ENCODE assay signal across 1 cellular context in the genomic region with DNA sequence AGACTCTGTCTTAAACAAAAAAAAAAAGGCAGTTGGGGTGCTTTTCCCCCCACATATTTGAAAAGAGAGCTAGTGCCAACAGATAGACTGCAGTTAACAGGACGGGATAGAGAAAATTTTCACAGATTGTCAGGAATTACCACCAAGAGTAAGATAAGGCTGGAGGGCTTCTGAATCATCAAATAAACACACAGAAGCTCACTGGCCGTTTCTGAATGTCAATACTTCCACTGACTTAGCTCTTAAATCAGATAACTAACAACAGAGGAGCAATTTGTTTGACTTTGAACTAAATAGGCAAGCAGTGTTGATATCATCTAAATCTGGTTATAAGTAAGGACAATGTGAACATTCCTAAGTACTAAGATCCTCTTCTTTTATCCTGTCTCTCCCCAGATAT.
TF ChIP-seq lines count a peak whose summit lies in the region.

No MANE protein-coding gene starts in this region.

TF ChIP-seq in A549, 52 proteins besides CTCF, POLR2A, EP300 and RAD21 (continued from another document):
- no peak for TF ChIP-seq HEYL (CRISPR knock-in tag; IDR thresholded peaks at IDR 0.05)
- no peak for TF ChIP-seq RNF2 (IDR thresholded peaks at IDR 0.05; ENCODE audit: borderline replicate concordance, low read depth)
- TF ChIP-seq, protein P1, sequence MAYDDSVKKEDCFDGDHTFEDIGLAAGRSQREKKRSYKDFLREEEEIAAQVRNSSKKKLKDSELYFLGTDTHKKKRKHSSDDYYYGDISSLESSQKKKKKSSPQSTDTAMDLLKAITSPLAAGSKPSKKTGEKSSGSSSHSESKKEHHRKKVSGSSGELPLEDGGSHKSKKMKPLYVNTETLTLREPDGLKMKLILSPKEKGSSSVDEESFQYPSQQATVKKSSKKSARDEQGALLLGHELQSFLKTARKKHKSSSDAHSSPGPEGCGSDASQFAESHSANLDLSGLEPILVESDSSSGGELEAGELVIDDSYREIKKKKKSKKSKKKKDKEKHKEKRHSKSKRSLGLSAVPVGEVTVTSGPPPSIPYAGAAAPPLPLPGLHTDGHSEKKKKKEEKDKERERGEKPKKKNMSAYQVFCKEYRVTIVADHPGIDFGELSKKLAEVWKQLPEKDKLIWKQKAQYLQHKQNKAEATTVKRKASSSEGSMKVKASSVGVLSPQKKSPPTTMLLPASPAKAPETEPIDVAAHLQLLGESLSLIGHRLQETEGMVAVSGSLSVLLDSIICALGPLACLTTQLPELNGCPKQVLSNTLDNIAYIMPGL (CRISPR knock-in tag; IDR thresholded peaks at IDR 0.05; ENCODE audit: borderline replicate concordance): no peak
